ENCODE assay signal across 11 cellular contexts in the genomic region with DNA sequence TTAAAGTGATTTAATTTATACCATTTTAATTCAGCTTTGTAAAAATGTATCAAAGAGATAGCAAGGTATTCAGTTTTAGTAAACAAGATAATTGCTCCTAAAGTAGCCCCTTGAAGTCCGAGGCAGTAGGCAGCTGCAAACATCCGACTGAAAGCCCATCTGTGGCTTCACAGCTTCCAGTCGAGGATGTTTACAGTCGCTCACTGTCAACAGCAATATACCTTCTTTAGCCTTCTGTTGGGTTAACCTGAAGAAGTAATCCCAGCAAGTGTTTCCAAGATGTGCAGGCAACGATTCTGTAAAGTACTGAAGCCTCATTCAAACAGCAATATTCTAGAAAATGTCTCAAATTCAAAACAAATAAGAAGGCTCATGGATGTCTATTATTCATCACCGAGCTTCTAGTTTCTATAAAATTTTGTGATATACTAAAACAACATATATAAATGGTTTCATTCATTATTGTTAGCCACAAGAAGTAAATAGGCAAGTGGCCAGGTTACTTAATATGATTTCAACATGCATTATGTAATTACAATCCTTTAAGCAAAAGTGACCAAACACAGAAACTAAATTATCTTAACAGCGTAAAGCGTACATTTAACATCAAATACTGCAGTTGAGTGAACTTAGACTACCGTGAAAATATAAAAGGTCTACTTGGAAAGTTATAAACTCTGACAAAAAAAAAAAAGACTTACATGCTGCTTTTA.
DNase-seq lines count a peak whose midpoint lies in the region; ATAC-seq and TF ChIP-seq lines count a peak whose summit lies in the region.
"Had no signal": no experiment of that assay in that cellular context is flagged by ENCODE, and none has a peak within 500 bp of the region (broad histone marks: within the 10 kb centered on the region; RNA-seq: fewer than 3 reads in every experiment).

No MANE protein-coding gene starts in this region.

- H3K9me3 ChIP-seq in left ventricle myocardium inferior (replicated peaks) (no peaks in the 10 kb centered on the region), transverse colon (no peaks in the 10 kb centered on the region)

- H3K4me3 ChIP-seq in left ventricle myocardium inferior, result peak overlapping the region; percentile 38
- H3K4me3 ChIP-seq in dorsolateral prefrontal cortex, result peak overlapping the region in 40 of 59 donors; percentile 3 to 41 (median 21)
- H3K4me3 ChIP-seq in mesendoderm (ENCODE audit: low read length), result no peak overlapping the region
- H3K4me3 ChIP-seq in transverse colon, result no peak overlapping the region

- no peak overlapping the region for H3K23ac ChIP-seq in mesendoderm (ENCODE audit: low read length)

- intact Hi-C loops in left ventricle myocardium inferior (cut with micrococcal nuclease), result no loop called here
- intact Hi-C loops in Right ventricle myocardium inferior (cut with DNase I), result no loop called here
- intact Hi-C loops in dorsolateral prefrontal cortex (cut with DNase I), result no loop called here
- intact Hi-C loops in transverse colon (cut with DNase I; ENCODE audit: low total_unique reads), result no loop called here

- no peaks in the 10 kb centered on the region for H3K79me2 ChIP-seq in mesendoderm (ENCODE audit: control insufficient read depth, insufficient read depth, low read length)

- no peaks in the 10 kb centered on the region for H3K27me3 ChIP-seq in left ventricle myocardium inferior (ENCODE audit: low read depth)
- H3K27me3 ChIP-seq in dorsolateral prefrontal cortex, result no peaks in the 10 kb centered on the region
- no peaks in the 10 kb centered on the region for H3K27me3 ChIP-seq in mesendoderm (ENCODE audit: insufficient read depth, low read length, poor library complexity)
- H3K27me3 ChIP-seq in transverse colon, result no peaks in the 10 kb centered on the region

- no peak for TF ChIP-seq POLR2A in transverse colon (IDR thresholded peaks at IDR 0.05)

- H4K5ac ChIP-seq in mesendoderm (ENCODE audit: low read length), result no peak overlapping the region

- H3K4me1 ChIP-seq in left ventricle myocardium inferior, result peaks cover 93% of the 10 kb centered on the region
- H3K4me1 ChIP-seq in mesendoderm (ENCODE audit: control insufficient read depth, low read depth, low read length), result peaks cover 4% of the 10 kb centered on the region
- H3K4me1 ChIP-seq in transverse colon, result peaks cover 0 to 16% (median 2%) of the 10 kb centered on the region in 4 donors

- in situ Hi-C loops in transverse colon (cut with MboI; ENCODE audit: low pct_ligation_motif_present in 1 of 4, low pct_unique_long_range_greater_than_20kb in 1 of 4, low sequenced_read_pairs in 3 of 4), result no loop called here

- no peak overlapping the region for H2BK15ac ChIP-seq in mesendoderm (replicated peaks; ENCODE audit: low read depth)

- H3K18ac ChIP-seq in mesendoderm (ENCODE audit: low read length), result no peak overlapping the region

- no peak overlapping the region for H3K4ac ChIP-seq in mesendoderm (ENCODE audit: low read depth, low read length)

- no CpG with 5 or more reads among the region's 9 CpGs for WGBS in mesendoderm (ENCODE audit: extremely low coverage, insufficient coverage, low lambda C conversion rate)
- WGBS in transverse colon (ENCODE audit: low coverage in 1 of 2), 2 donors, result 47 to 50% methylated on average over 9 of the region's 9 CpGs

- H3K9ac ChIP-seq in mesendoderm (ENCODE audit: low read length), result no peak overlapping the region

- TF ChIP-seq EP300 in transverse colon (IDR thresholded peaks at IDR 0.05; ENCODE audit: low read depth), result no peak

- no peak overlapping the region for H2BK120ac ChIP-seq in mesendoderm (ENCODE audit: low read depth, low read length)

- no peak for ATAC-seq in Right ventricle myocardium inferior
- ATAC-seq: esophagus mucosa had no signal

- peaks cover 17% of the 10 kb centered on the region for H3K36me3 ChIP-seq in left ventricle myocardium inferior
- no peaks in the 10 kb centered on the region for H3K36me3 ChIP-seq in mesendoderm (ENCODE audit: control insufficient read depth, insufficient read depth, low read length)
- no peaks in the 10 kb centered on the region for H3K36me3 ChIP-seq in transverse colon

- H3K79me1 ChIP-seq in mesendoderm (ENCODE audit: low read length), result no peaks in the 10 kb centered on the region

- H3K56ac ChIP-seq in mesendoderm (ENCODE audit: low read length), result no peak overlapping the region

- no peak overlapping the region for H3K4me2 ChIP-seq in mesendoderm (ENCODE audit: low read length)

- TF ChIP-seq CTCF in left ventricle myocardium inferior (IDR thresholded peaks at IDR 0.05; ENCODE audit: borderline replicate concordance) (no peak), dorsolateral prefrontal cortex (IDR thresholded peaks at IDR 0.05 in 54 of 56, conservative IDR thresholded peaks at IDR 0.05 in 2 of 56; ENCODE audit: low read depth in 1 of 56, partially characterized antibody in 56 of 56) (no peak), transverse colon (IDR thresholded peaks at IDR 0.05) (no peak)

- peak overlapping the region; percentile 72 for H3K27ac ChIP-seq in left ventricle myocardium inferior (replicated peaks)
- H3K27ac ChIP-seq in dorsolateral prefrontal cortex, result peak overlapping the region in 51 of 59 donors; percentile 0 to 81 (median 50)
- no peak overlapping the region for H3K27ac ChIP-seq in mesendoderm (ENCODE audit: low read depth, low read length)
- peak overlapping the region in 2 of 4 donors; percentile 13 to 32 for H3K27ac ChIP-seq in transverse colon

- H2AK5ac ChIP-seq in mesendoderm (ENCODE audit: low read length), result no peak overlapping the region

- DNase-seq in left ventricle myocardium inferior, result no peak
- no peak for DNase-seq in Right ventricle myocardium inferior (ENCODE audit: missing footprints)
- DNase-seq in dorsolateral prefrontal cortex, result no peak
- DNase-seq in mesendoderm, result peak; percentile 45
- no peak for DNase-seq in transverse colon
- no peak for DNase-seq in NCI-H1694 (lab: John Stamatoyannopoulos, UW)
- DNase-seq in medulla oblongata (ENCODE audit: extremely low spot score), result no peak
- no peak for DNase-seq in CD1c-positive myeloid dendritic cell (ENCODE audit: extremely low spot score)
- DNase-seq: AML-193, NCI-H524 treated with DMSO at 0.1 percent for 48 hours had no signal

- no peak overlapping the region for H2BK5ac ChIP-seq in mesendoderm (ENCODE audit: low read length)

- no peak overlapping the region for H4K8ac ChIP-seq in mesendoderm (ENCODE audit: low read depth, low read length)

Comparison
In these comparisons a context has a peak if more than half of its experiments do, and no peak if none do; other contexts are left out.
1. H3K4me3 ChIP-seq: peak in left ventricle myocardium inferior (single experiment) and dorsolateral prefrontal cortex (40 of 59); none in mesendoderm (single experiment) and transverse colon (0 of 4).